Comparison of ENCODE assay signal across 10 cellular contexts in the genomic region with DNA sequence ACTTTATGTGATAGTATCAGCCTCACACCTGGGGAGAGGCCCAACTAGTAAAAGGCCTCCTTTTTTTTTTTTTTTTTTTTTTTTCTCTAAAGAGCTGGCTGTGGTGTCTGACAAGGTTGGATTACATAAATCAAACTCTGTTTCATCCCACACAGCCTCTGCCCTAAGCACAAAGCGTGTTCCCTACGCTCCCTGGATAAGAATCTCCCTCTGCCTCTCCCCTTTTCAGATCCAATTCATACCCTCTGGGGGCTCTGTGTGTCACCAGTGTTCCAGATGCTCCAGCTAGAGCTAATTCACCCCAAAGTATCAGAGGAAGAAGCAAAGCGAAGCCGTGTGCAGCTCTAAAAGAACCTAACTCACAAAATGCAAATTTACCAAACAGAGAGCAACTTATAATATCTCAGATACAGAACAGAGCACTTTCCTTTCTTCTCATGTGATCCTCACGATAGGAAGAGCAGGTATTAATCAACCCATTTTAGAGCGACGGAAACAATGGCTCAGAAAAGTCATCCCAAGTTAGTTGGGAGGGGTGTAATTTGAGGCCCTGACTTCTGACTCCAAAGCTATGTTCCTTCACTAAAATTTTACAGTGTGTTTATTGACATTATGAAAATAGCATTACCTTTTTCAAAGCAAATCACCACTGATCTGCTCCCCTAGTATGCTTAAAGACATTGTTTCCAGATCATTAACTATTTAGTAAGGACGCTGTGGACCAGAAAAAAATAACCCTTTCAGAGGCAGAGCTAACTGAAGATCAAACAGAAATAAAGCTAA. TPM values are rescaled to one million over a fixed set of nuclear protein-coding genes. Genes with fewer than 3 reads are reported as not detected.
DNase-seq lines count a peak whose midpoint lies in the region; ATAC-seq and TF ChIP-seq lines count a peak whose summit lies in the region.
"Had no signal": no experiment of that assay in that cellular context is flagged by ENCODE, and none has a peak within 500 bp of the region (broad histone marks: within the 10 kb centered on the region; RNA-seq: fewer than 3 reads in every experiment).

No MANE protein-coding gene starts in this region.

- no peak overlapping the region for H3K4me3 ChIP-seq in sigmoid colon
- H3K4me3 ChIP-seq: GM23338 had no signal

- peaks cover 0 to 100% (median 98%) of the 10 kb centered on the region in 4 donors for H3K4me1 ChIP-seq in sigmoid colon

- H3K27ac ChIP-seq in sigmoid colon = peak overlapping the region; percentile 13 to 98 (median 95)

- DNase-seq in NCI-H1417 (lab: John Stamatoyannopoulos, UW) (peak in 2 of 3 experiments; percentile 10 to 45), NCI-H1417 treated with DMSO at 0.1 percent for 48 hours (lab: John Stamatoyannopoulos, UW) (no peak), sigmoid colon (no peak), amniotic stem cell (lab: John Stamatoyannopoulos, UW) (no peak), ACHN (no peak), GM03348 (ENCODE audit: low spot score) (no peak)
- no peak for DNase-seq in activated T-helper 2 cell treated with anti-CD3 and anti-CD28 coated beads, Interferon-gamma antibody, Interleukin-2, Interleukin-4, amounts not matched to agents 10 μg/mL and 5 μg/mL and 100 μg/mL, durations not matched to agents 14 hours and 24 hours and 36 hours (ENCODE audit: low spot score)

- H3K27me3 Mint-ChIP-seq in activated T-helper 2 cell treated with anti-CD3 and anti-CD28 coated beads, Interferon-gamma antibody, Interleukin-2, Interleukin-4, amounts not matched to agents 10 μg/mL and 5 μg/mL and 100 μg/mL, durations not matched to agents 14 hours and 24 hours and 36 hours (ENCODE audit: low read depth) = no peaks in the 10 kb centered on the region
- H3K27me3 Mint-ChIP-seq: central memory CD8-positive, alpha-beta T cell had no signal

- H3K36me3 ChIP-seq in sigmoid colon = peaks cover 0 to 4% (median 0%) of the 10 kb centered on the region in 4 donors

- no peaks in the 10 kb centered on the region for H3K9me3 Mint-ChIP-seq in activated T-helper 2 cell treated with anti-CD3 and anti-CD28 coated beads, Interferon-gamma antibody, Interleukin-2, Interleukin-4, amounts not matched to agents 10 μg/mL and 5 μg/mL and 100 μg/mL, durations not matched to agents 14 hours and 24 hours and 36 hours
- H3K9me3 Mint-ChIP-seq: central memory CD8-positive, alpha-beta T cell; GM23338 had no signal

- no peaks in the 10 kb centered on the region for H3K27me3 ChIP-seq in sigmoid colon

- no peaks in the 10 kb centered on the region for H3K9me3 ChIP-seq in sigmoid colon

- no peak overlapping the region for H3K4me3 Mint-ChIP-seq in activated T-helper 2 cell treated with anti-CD3 and anti-CD28 coated beads, Interferon-gamma antibody, Interleukin-2, Interleukin-4, amounts not matched to agents 10 μg/mL and 5 μg/mL and 100 μg/mL, durations not matched to agents 14 hours and 24 hours and 36 hours (ENCODE audit: low read depth)
- H3K4me3 Mint-ChIP-seq: central memory CD8-positive, alpha-beta T cell; GM23338 had no signal

- H3K36me3 Mint-ChIP-seq in activated T-helper 2 cell treated with anti-CD3 and anti-CD28 coated beads, Interferon-gamma antibody, Interleukin-2, Interleukin-4, amounts not matched to agents 10 μg/mL and 5 μg/mL and 100 μg/mL, durations not matched to agents 14 hours and 24 hours and 36 hours (ENCODE audit: low read depth) = peaks cover 36% of the 10 kb centered on the region

- TF ChIP-seq CTCF in sigmoid colon (IDR thresholded peaks at IDR 0.05) = no peak

- no peak for TF ChIP-seq POLR2A in sigmoid colon (IDR thresholded peaks at IDR 0.05)

- ATAC-seq in HG02763 (IDR thresholded peaks at IDR 0.05; ENCODE audit: unreplicated experiment) = peak; percentile 45
- ATAC-seq: GM23338 had no signal

- H3K4me1 Mint-ChIP-seq in activated T-helper 2 cell treated with anti-CD3 and anti-CD28 coated beads, Interferon-gamma antibody, Interleukin-2, Interleukin-4, amounts not matched to agents 10 μg/mL and 5 μg/mL and 100 μg/mL, durations not matched to agents 14 hours and 24 hours and 36 hours (ENCODE audit: low read depth) = peaks cover 68% of the 10 kb centered on the region

- intact Hi-C loops in activated T-helper 2 cell treated with anti-CD3 and anti-CD28 coated beads, Interferon-gamma antibody, Interleukin-2, Interleukin-4, amounts not matched to agents 10 μg/mL and 5 μg/mL and 100 μg/mL, durations not matched to agents 14 hours and 24 hours and 36 hours (cut with micrococcal nuclease) = no loop called here
- intact Hi-C loops in sigmoid colon (cut with DNase I) = no loop called here

- WGBS in sigmoid colon, 2 donors = 68 to 76% methylated on average over 8 of the region's 8 CpGs

- in situ Hi-C loops in ACHN (cut with HindIII; ENCODE audit: low pct_ligation_motif_present, low pct_unique_long_range_greater_than_20kb, low sequenced_read_pairs) = no loop called here

- TF ChIP-seq EP300 in sigmoid colon (IDR thresholded peaks at IDR 0.05) = no peak

- H3K27ac Mint-ChIP-seq in activated T-helper 2 cell treated with anti-CD3 and anti-CD28 coated beads, Interferon-gamma antibody, Interleukin-2, Interleukin-4, amounts not matched to agents 10 μg/mL and 5 μg/mL and 100 μg/mL, durations not matched to agents 14 hours and 24 hours and 36 hours = peak overlapping the region; percentile 17

RNA-seq across cellular contexts. Expression of gene BMF, which starts 12.4 kb away (rescaled TPM):
- total RNA-seq in activated T-helper 2 cell treated with anti-CD3 and anti-CD28 coated beads, Interferon-gamma antibody, Interleukin-2, Interleukin-4, amounts not matched to agents 10 μg/mL and 5 μg/mL and 100 μg/mL, durations not matched to agents 14 hours and 24 hours and 36 hours = 16.1 and 17.9 TPM in 2 replicates
- total RNA-seq in sigmoid colon = 10 to 100 TPM in 3 of 4 donors, 1 to 10 TPM in 1; 5.8 to 18.0 (median 14.8) TPM
- polyA plus RNA-seq in sigmoid colon = 10 to 100 TPM in 2 of 3 donors, 1 to 10 TPM in 1; 4.8 to 18.1 (median 15.5) TPM

RNA-seq across cellular contexts. Expression of gene SRP14, which starts 57.3 kb away (rescaled TPM):
- 160 and 167 TPM in 2 replicates for total RNA-seq in activated T-helper 2 cell treated with anti-CD3 and anti-CD28 coated beads, Interferon-gamma antibody, Interleukin-2, Interleukin-4, amounts not matched to agents 10 μg/mL and 5 μg/mL and 100 μg/mL, durations not matched to agents 14 hours and 24 hours and 36 hours
- 100 to 1,000 TPM; 307 to 378 (median 342) TPM for total RNA-seq in sigmoid colon
- polyA plus RNA-seq in sigmoid colon = 100 to 1,000 TPM; 304 to 467 (median 403) TPM

Comparison
In these comparisons a context has a peak if more than half of its experiments do, and no peak if none do; other contexts are left out.
1. DNase-seq: peak in NCI-H1417 (2 of 3); none in NCI-H1417 treated with DMSO at 0.1 percent for 48 hours (single experiment), activated T-helper 2 cell treated with anti-CD3 and anti-CD28 coated beads, Interferon-gamma antibody, Interleukin-2, Interleukin-4, amounts not matched to agents 10 μg/mL and 5 μg/mL and 100 μg/mL, durations not matched to agents 14 hours and 24 hours and 36 hours (single experiment), sigmoid colon (single experiment), amniotic stem cell (single experiment), ACHN (single experiment) and GM03348 (single experiment).